15 cellular contexts compared by ENCODE assay signal in genomic region chr4:7296661-7297335, GRCh38.
DNase-seq lines count a peak whose midpoint lies in the region; ATAC-seq and TF ChIP-seq lines count a peak whose summit lies in the region.
"Had no signal": no experiment of that assay in that cellular context is flagged by ENCODE, and none has a peak within 500 bp of the region (broad histone marks: within the 10 kb centered on the region; RNA-seq: fewer than 3 reads in every experiment).

No MANE protein-coding gene starts in this region.

- H2AFZ ChIP-seq in GM23338 (no peak overlapping the region), osteoblast (ENCODE audit: low read length) (no peak overlapping the region)

- intact Hi-C loops in dorsolateral prefrontal cortex (cut with DNase I) = loop anchor here (1.0 to 10.0 kb wide), 6 partner anchors 104 to 322 kb away; partner anchors contain the start of gene SORCS2 (in 2 of the 2)

- peak overlapping the region in 8 of 11 experiments; percentile 15 to 87 (median 62); a peak in 14 of 22 replicates for H3K4me2 ChIP-seq in BLaER1 treated with 17β-estradiol and CSF1 and Interleukin-3, amounts not matched to agents 10 nM and 100 nM
- H3K4me2 ChIP-seq in GM23338 (no peak overlapping the region), osteoblast (ENCODE audit: insufficient read depth, low read length) (no peak overlapping the region)
- H3K4me2 ChIP-seq: A549 had no signal

- H4K20me1 ChIP-seq in BLaER1 treated with 17β-estradiol and CSF1 and Interleukin-3, amounts not matched to agents 10 nM and 100 nM = peaks cover 0 to 30% (median 0%) of the 10 kb centered on the region in 11 experiments; a peak in 4 of 22 replicates
- H4K20me1 ChIP-seq in GM23338 (replicated peaks; ENCODE audit: insufficient read depth) = no peaks in the 10 kb centered on the region
- H4K20me1 ChIP-seq in osteoblast (ENCODE audit: insufficient read depth, low read length) = no peaks in the 10 kb centered on the region

- no peaks in the 10 kb centered on the region for H3K79me2 ChIP-seq in GM23338 (replicated peaks; ENCODE audit: insufficient read depth)
- no peaks in the 10 kb centered on the region for H3K79me2 ChIP-seq in osteoblast (ENCODE audit: insufficient read depth, low read length)

- no peaks in the 10 kb centered on the region for H3F3A ChIP-seq in GM23338 (replicated peaks; ENCODE audit: low read depth)

- TF ChIP-seq CTCF in GM23338 (conservative IDR thresholded peaks at IDR 0.05; ENCODE audit: low read depth in 2 of 2) (no peak), dorsolateral prefrontal cortex (IDR thresholded peaks at IDR 0.05 in 54 of 56, conservative IDR thresholded peaks at IDR 0.05 in 2 of 56; ENCODE audit: low read depth in 1 of 56, partially characterized antibody in 56 of 56) (no peak), osteoblast (IDR thresholded peaks at IDR 0.05; ENCODE audit: extremely low read depth, low read depth, low read length) (no peak)

- no peak overlapping the region for H3K27ac ChIP-seq in BLaER1 treated with 17β-estradiol and CSF1 and Interleukin-3, amounts not matched to agents 10 nM and 100 nM
- no peak overlapping the region for H3K27ac ChIP-seq in GM23338 (ENCODE audit: low read depth)
- peak overlapping the region in 32 of 59 donors; percentile 4 to 88 (median 80) for H3K27ac ChIP-seq in dorsolateral prefrontal cortex
- H3K27ac ChIP-seq in osteoblast (ENCODE audit: low read depth, low read length) = no peak overlapping the region
- H3K27ac ChIP-seq: HL-60 had no signal

- H3K36me3 Mint-ChIP-seq in GM23338 (ENCODE audit: low read depth) = no peaks in the 10 kb centered on the region
- H3K36me3 Mint-ChIP-seq: CD8-positive, alpha-beta memory T cell had no signal

- no peaks in the 10 kb centered on the region for H3K9me3 ChIP-seq in BLaER1 treated with 17β-estradiol and CSF1 and Interleukin-3, amounts not matched to agents 10 nM and 100 nM (replicated peaks in 1 of 11)
- no peaks in the 10 kb centered on the region for H3K9me3 ChIP-seq in osteoblast (ENCODE audit: low read depth, low read length)
- H3K9me3 ChIP-seq: A549, BE2C, Caco-2 had no signal

- H3K27me3 ChIP-seq in BLaER1 treated with 17β-estradiol and CSF1 and Interleukin-3, amounts not matched to agents 10 nM and 100 nM = peaks cover 0 to 30% (median 0%) of the 10 kb centered on the region in 11 experiments; a peak in 5 of 22 replicates
- H3K27me3 ChIP-seq in GM23338 (ENCODE audit: insufficient read depth) (no peaks in the 10 kb centered on the region), dorsolateral prefrontal cortex (no peaks in the 10 kb centered on the region), osteoblast (ENCODE audit: insufficient read depth, low read length) (peaks cover 2% of the 10 kb centered on the region)
- H3K27me3 ChIP-seq: BE2C had no signal

- H3K4me1 ChIP-seq in BLaER1 treated with 17β-estradiol and CSF1 and Interleukin-3, amounts not matched to agents 10 nM and 100 nM = peaks cover 0 to 73% (median 57%) of the 10 kb centered on the region in 10 experiments; a peak in 18 of 20 replicates
- H3K4me1 ChIP-seq in GM23338 (ENCODE audit: insufficient read depth) (no peaks in the 10 kb centered on the region), osteoblast (ENCODE audit: insufficient read depth, low read length) (no peaks in the 10 kb centered on the region)
- H3K4me1 ChIP-seq: A549, Caco-2 had no signal

- no peaks in the 10 kb centered on the region for H3K36me3 ChIP-seq in BLaER1 treated with 17β-estradiol and CSF1 and Interleukin-3, amounts not matched to agents 10 nM and 100 nM
- H3K36me3 ChIP-seq in GM23338 (ENCODE audit: insufficient read depth) (no peaks in the 10 kb centered on the region), osteoblast (ENCODE audit: insufficient read depth, low read length) (no peaks in the 10 kb centered on the region)
- H3K36me3 ChIP-seq: BE2C had no signal

- no peak overlapping the region for H3K4me3 Mint-ChIP-seq in GM23338
- H3K4me3 Mint-ChIP-seq: CD8-positive, alpha-beta memory T cell; HFFc6 had no signal

- H3K4me3 ChIP-seq in BLaER1 treated with 17β-estradiol and CSF1 and Interleukin-3, amounts not matched to agents 10 nM and 100 nM = no peak overlapping the region
- no peak overlapping the region for H3K4me3 ChIP-seq in GM23338
- no peak overlapping the region for H3K4me3 ChIP-seq in dorsolateral prefrontal cortex
- no peak overlapping the region for H3K4me3 ChIP-seq in osteoblast (ENCODE audit: insufficient read depth, low read length)
- H3K4me3 ChIP-seq: A549 had no signal

- H3K9ac ChIP-seq in BLaER1 treated with 17β-estradiol and CSF1 and Interleukin-3, amounts not matched to agents 10 nM and 100 nM = no peak overlapping the region; a peak in 1 of 22 replicates

- peak; percentile 14; the same call in 2 of the 3 replicates for ATAC-seq in GM23338

- H3K4me1 Mint-ChIP-seq in GM23338 = peaks cover 3% of the 10 kb centered on the region
- H3K4me1 Mint-ChIP-seq: CD8-positive, alpha-beta memory T cell had no signal

- H3K27me3 Mint-ChIP-seq in GM23338 (ENCODE audit: insufficient read depth, low read depth, poor library complexity) = peaks cover 11% of the 10 kb centered on the region

- H3K9me3 Mint-ChIP-seq in GM23338 = no peaks in the 10 kb centered on the region
- H3K9me3 Mint-ChIP-seq: CD8-positive, alpha-beta memory T cell; HFFc6 had no signal

- DNase-seq in GM23338 (ENCODE audit: low spot score) (no peak), dorsolateral prefrontal cortex (no peak), osteoblast (ENCODE audit: insufficient read length, low spot score, missing footprints) (peak; percentile 56), mucosa of gallbladder (ENCODE audit: low spot score) (no peak), activated gamma-delta T cell (lab: John Stamatoyannopoulos, UW) (no peak)
- no peak for DNase-seq in activated effector memory CD4-positive, alpha-beta T cell treated with Interleukin-2 at 50 U/mL for 16 hours
- DNase-seq: GF-D8, HCEC 1CT had no signal

- no peak overlapping the region for H3K27ac Mint-ChIP-seq in GM23338
- H3K27ac Mint-ChIP-seq: CD8-positive, alpha-beta memory T cell; HFFc6 had no signal

- no peaks in the 10 kb centered on the region for H3K9me2 ChIP-seq in GM23338 (ENCODE audit: insufficient read depth)

TF ChIP-seq in GM23338, 12 proteins besides CTCF, POLR2A, EP300 and RAD21 (continues in another document):
- TF ChIP-seq ZNF331 (CRISPR knock-in tag; IDR thresholded peaks at IDR 0.05; ENCODE audit: low read depth) (no peak), EZH2 (IDR thresholded peaks at IDR 0.05; ENCODE audit: low read depth, unreplicated experiment) (no peak), ZNF462 (CRISPR knock-in tag; IDR thresholded peaks at IDR 0.05) (no peak), ZNF114 (CRISPR knock-in tag; IDR thresholded peaks at IDR 0.05) (no peak), NANOG (IDR thresholded peaks at IDR 0.05; ENCODE audit: borderline replicate concordance) (no peak)

Comparison
In these comparisons a context has a peak if more than half of its experiments do, and no peak if none do; other contexts are left out.
1. H3K27ac ChIP-seq: peak in dorsolateral prefrontal cortex (32 of 59); none in BLaER1 treated with 17β-estradiol and CSF1 and Interleukin-3, amounts not matched to agents 10 nM and 100 nM (0 of 11), GM23338 (single experiment) and osteoblast (single experiment).
2. H3K4me2 ChIP-seq: peak in BLaER1 treated with 17β-estradiol and CSF1 and Interleukin-3, amounts not matched to agents 10 nM and 100 nM (8 of 11); none in GM23338 (single experiment) and osteoblast (single experiment).